Comparison of ENCODE assay signal across 12 cellular contexts in genomic region chr15:31350771-31351170, GRCh38. TPM values are rescaled to one million over a fixed set of nuclear protein-coding genes. Genes with fewer than 3 reads are reported as not detected.
A peak's percentile ranks its signal among the peaks of the same experiment; 100 is the strongest.
DNase-seq lines count a peak whose midpoint lies in the region; ATAC-seq and TF ChIP-seq lines count a peak whose summit lies in the region.
"Had no signal": no experiment of that assay in that cellular context is flagged by ENCODE, and none has a peak within 500 bp of the region (broad histone marks: within the 10 kb centered on the region; RNA-seq: fewer than 3 reads in every experiment).

No MANE protein-coding gene starts in this region.

- H3K27ac ChIP-seq in upper lobe of left lung, result peak overlapping the region; percentile 88 to 99 (median 95)

- no peak overlapping the region for H3K4me3 ChIP-seq in upper lobe of left lung

- H3K27ac Mint-ChIP-seq in activated naive CD4-positive, alpha-beta T cell treated with anti-CD3 and anti-CD28 coated beads, Interleukin-2, amount 50 U/mL, for 24 hours, result no peak overlapping the region
- peak overlapping the region; percentile 97 for H3K27ac Mint-ChIP-seq in activated naive CD8-positive, alpha-beta T cell
- H3K27ac Mint-ChIP-seq in naive B cell, result peak overlapping the region in 5 of 6 donors; percentile 63 to 98 (median 91)

- H3K36me3 ChIP-seq in upper lobe of left lung, result peaks cover 0 to 26% (median 9%) of the 10 kb centered on the region in 4 donors

- no peaks in the 10 kb centered on the region for H3K9me3 ChIP-seq in upper lobe of left lung
- H3K9me3 ChIP-seq: SK-N-SH had no signal

- H3K4me1 Mint-ChIP-seq in activated naive CD4-positive, alpha-beta T cell treated with anti-CD3 and anti-CD28 coated beads, Interleukin-2, amount 50 U/mL, for 24 hours, result peaks cover 97% of the 10 kb centered on the region
- H3K4me1 Mint-ChIP-seq in activated naive CD8-positive, alpha-beta T cell (ENCODE audit: low read depth), result peaks cover 97% of the 10 kb centered on the region
- H3K4me1 Mint-ChIP-seq in naive B cell, result peaks cover 76 to 99% (median 92%) of the 10 kb centered on the region in 3 donors

- no peak for TF ChIP-seq EP300 in upper lobe of left lung (IDR thresholded peaks at IDR 0.05)

- no peaks in the 10 kb centered on the region for H3K27me3 ChIP-seq in upper lobe of left lung

- TF ChIP-seq POLR2A in upper lobe of left lung (IDR thresholded peaks at IDR 0.05), result no peak

- peaks cover 6% of the 10 kb centered on the region for H3K36me3 Mint-ChIP-seq in activated naive CD4-positive, alpha-beta T cell treated with anti-CD3 and anti-CD28 coated beads, Interleukin-2, amount 50 U/mL, for 24 hours
- peaks cover 2% of the 10 kb centered on the region for H3K36me3 Mint-ChIP-seq in activated naive CD8-positive, alpha-beta T cell
- H3K36me3 Mint-ChIP-seq in naive B cell, result no peaks in the 10 kb centered on the region

- H3K4me1 ChIP-seq in upper lobe of left lung, result peaks cover 91 to 100% (median 98%) of the 10 kb centered on the region in 4 donors

- H3K9me3 Mint-ChIP-seq in activated naive CD4-positive, alpha-beta T cell treated with anti-CD3 and anti-CD28 coated beads, Interleukin-2, amount 50 U/mL, for 24 hours, result no peaks in the 10 kb centered on the region
- H3K9me3 Mint-ChIP-seq in activated naive CD8-positive, alpha-beta T cell (ENCODE audit: low read depth), result no peaks in the 10 kb centered on the region
- H3K9me3 Mint-ChIP-seq in naive B cell, result no peaks in the 10 kb centered on the region

- H3K4me3 Mint-ChIP-seq in activated naive CD4-positive, alpha-beta T cell treated with anti-CD3 and anti-CD28 coated beads, Interleukin-2, amount 50 U/mL, for 24 hours, result peak overlapping the region; percentile 53
- H3K4me3 Mint-ChIP-seq in activated naive CD8-positive, alpha-beta T cell, result peak overlapping the region; percentile 72
- H3K4me3 Mint-ChIP-seq in naive B cell, result peak overlapping the region in 6 of 8 donors; percentile 44 to 78 (median 68)

- H3K27me3 Mint-ChIP-seq in activated naive CD4-positive, alpha-beta T cell treated with anti-CD3 and anti-CD28 coated beads, Interleukin-2, amount 50 U/mL, for 24 hours, result no peaks in the 10 kb centered on the region
- no peaks in the 10 kb centered on the region for H3K27me3 Mint-ChIP-seq in activated naive CD8-positive, alpha-beta T cell
- no peaks in the 10 kb centered on the region for H3K27me3 Mint-ChIP-seq in naive B cell

- no peak for DNase-seq in activated naive CD4-positive, alpha-beta T cell treated with anti-CD3 and anti-CD28 coated beads, Interleukin-2, amount 50 U/mL, for 16 hours
- DNase-seq in naive B cell (no peak), upper lobe of left lung (no peak), NCI-H1417 treated with DMSO at 0.1 percent for 48 hours (lab: John Stamatoyannopoulos, UW) (no peak), NCI-H524 treated with DMSO at 0.1 percent for 48 hours (lab: John Stamatoyannopoulos, UW) (no peak)
- DNase-seq in activated effector memory CD4-positive, alpha-beta T cell treated with anti-CD3 and anti-CD28 coated beads, Interleukin-2, amount 50 U/mL, for 16 hours, result no peak
- DNase-seq: IMR-90, midbrain, NCI-H187, SK-N-SH had no signal

- no peak for TF ChIP-seq CTCF in upper lobe of left lung (IDR thresholded peaks at IDR 0.05)

- WGBS in upper lobe of left lung, 2 donors, result 90 to 91% methylated on average over 7 of the region's 7 CpGs

- no peak for ATAC-seq in naive B cell (ENCODE audit: low read depth in 2 of 2)
- no peak for ATAC-seq in upper lobe of left lung (ENCODE audit: low FRiP score in 2 of 2)

RNA-seq across cellular contexts. Expression of gene KLF13, which starts 24.1 kb away (rescaled TPM):
- polyA plus RNA-seq in naive B cell (ENCODE audit: low read depth in 6 of 6), result 10 to 100 TPM; 16.6 to 58.8 (median 40.0) TPM
- 100 to 1,000 TPM; 103 to 231 (median 147) TPM for total RNA-seq in upper lobe of left lung
